ENCODE assay signal across 16 cellular contexts in genomic region chr15:31079519-31079918, GRCh38. TPM values are rescaled to one million over a fixed set of nuclear protein-coding genes. Genes with fewer than 3 reads are reported as not detected.
DNase-seq lines count a peak whose midpoint lies in the region; FAIRE-seq and TF ChIP-seq lines count a peak whose summit lies in the region.
"Had no signal": no experiment of that assay in that cellular context is flagged by ENCODE, and none has a peak within 500 bp of the region (broad histone marks: within the 10 kb centered on the region; RNA-seq: fewer than 3 reads in every experiment).

No MANE protein-coding gene starts in this region.

- H3K4me3 ChIP-seq in AG04449 (ENCODE audit: low read depth, low read length) = no peak overlapping the region
- H3K4me3 ChIP-seq: A549, SJCRH30 had no signal

- H3K27ac Mint-ChIP-seq in HFFc6 (peak overlapping the region; percentile 58), immature natural killer cell (no peak overlapping the region)
- H3K27ac Mint-ChIP-seq: naive thymus-derived CD4-positive, alpha-beta T cell had no signal

- no peak for FAIRE-seq in GM12891 (lab: Jason Lieb, UNC)
- FAIRE-seq: A549, HepG2 had no signal

- H3K36me3 Mint-ChIP-seq in HFFc6 (ENCODE audit: low read depth) = no peaks in the 10 kb centered on the region
- H3K36me3 Mint-ChIP-seq in immature natural killer cell = peaks cover 0 to 3% (median 0%) of the 10 kb centered on the region in 3 donors

- H3K4me1 Mint-ChIP-seq in HFFc6 (ENCODE audit: low read depth) (peaks cover 48% of the 10 kb centered on the region), immature natural killer cell (peaks cover 19 to 30% of the 10 kb centered on the region in 2 donors)

- no peaks in the 10 kb centered on the region for H3K9me3 Mint-ChIP-seq in HFFc6
- no peaks in the 10 kb centered on the region for H3K9me3 Mint-ChIP-seq in immature natural killer cell
- H3K9me3 Mint-ChIP-seq: central memory CD8-positive, alpha-beta T cell had no signal

- POLR2A ChIA-PET in AG04449 (lab: Yijun Ruan, JAX) = no interaction called here

- no peak for TF ChIP-seq POLR2A in GM12891 (IDR thresholded peaks at IDR 0.05; ENCODE audit: low read depth, low read length)

- CTCF ChIA-PET in AG04449 (lab: Yijun Ruan, JAX) = interaction anchor here (1.3 kb wide), 1 partner anchor 10 kb away, joined by 6 read pairs; no protein-coding TSS in a partner anchor

- DNase-seq in AG04449 (ENCODE audit: low read depth, low spot score) (peak; percentile 91), HFFc6 (peak; percentile 83), astrocyte of the hippocampus (ENCODE audit: low read depth, low spot score) (peak; percentile 47), immature natural killer cell (no peak), nucleus accumbens (lab: John Stamatoyannopoulos, UW) (no peak), NCI-H1417 treated with DMSO at 0.1 percent for 48 hours (lab: John Stamatoyannopoulos, UW) (no peak), GM12891 (ENCODE audit: insufficient read length, low spot score) (no peak)
- DNase-seq in activated CD4-positive, alpha-beta T cell treated with anti-CD3 and anti-CD28 coated beads, Interleukin-2, amount 50 U/mL, for 48 hours = no peak
- DNase-seq: activated naive CD4-positive, alpha-beta T cell treated with anti-CD3 and anti-CD28 coated beads, Interleukin-2, amount 50 U/mL, for 16 hours; left colon; naive thymus-derived CD4-positive, alpha-beta T cell; SJCRH30 had no signal

- H3K27me3 Mint-ChIP-seq in HFFc6 (ENCODE audit: insufficient read depth) = peaks cover 9% of the 10 kb centered on the region
- H3K27me3 Mint-ChIP-seq in immature natural killer cell (ENCODE audit: low read depth in 3 of 3) = peaks cover 0 to 8% (median 3%) of the 10 kb centered on the region in 3 donors

- TF ChIP-seq CTCF in AG04449 (IDR thresholded peaks at IDR 0.05; ENCODE audit: insufficient read depth, low read length, missing control alignments) = no peak
- TF ChIP-seq CTCF in HFFc6 (IDR thresholded peaks at IDR 0.05) = no peak

- H3K4me3 Mint-ChIP-seq in HFFc6 = no peak overlapping the region; the same call in 1 of the 2 replicates
- peak overlapping the region in 3 of 5 donors; percentile 39 to 80 (median 70) for H3K4me3 Mint-ChIP-seq in immature natural killer cell

TF ChIP-seq in GM12891, 5 proteins besides CTCF, POLR2A, EP300 and RAD21:
- no peak for TF ChIP-seq POLR2AphosphoS5 (IDR thresholded peaks at IDR 0.05; ENCODE audit: low read depth, low read length)

RNA-seq across cellular contexts. Expression of gene TRPM1, which starts 22.0 kb away (rescaled TPM):
- total RNA-seq in HFFc6 (2021; fragmentation: NEBNext Ultra II Directional; extraction: Animal tissue kit (Norgen Biotek cat#: 25700)) = under 1 TPM in 3 of 6 experiments, not detected in 3; 0.03 to 0.18 (median 0.17) TPM
- under 1 TPM in 1 of 3 donors, not detected in 2; 0.11 TPM for polyA plus RNA-seq in immature natural killer cell
- 0.04 TPM for polyA plus RNA-seq in GM12891 (2012; ENCODE audit: low read depth, missing spikeins)
- total RNA-seq: HepG2; left colon; naive thymus-derived CD4-positive, alpha-beta T cell; temporal lobe had no signal
- polyA plus RNA-seq: A549; HepG2; naive thymus-derived CD4-positive, alpha-beta T cell had no signal

Comparison
In these comparisons a context has a peak if more than half of its experiments do, and no peak if none do; other contexts are left out.
1. DNase-seq: peak in AG04449 (single experiment), HFFc6 (single experiment) and astrocyte of the hippocampus (single experiment); none in immature natural killer cell (0 of 3), activated CD4-positive, alpha-beta T cell treated with anti-CD3 and anti-CD28 coated beads, Interleukin-2, amount 50 U/mL, for 48 hours (0 of 2), nucleus accumbens (0 of 56), NCI-H1417 treated with DMSO at 0.1 percent for 48 hours (single experiment) and GM12891 (single experiment).